In genomic region chr14:77613207-77613606, GRCh38 we compare ENCODE assay signal across 1 cellular context.
TF ChIP-seq lines count a peak whose summit lies in the region.

No MANE protein-coding gene starts in this region.

TF ChIP-seq in GM23338, 12 proteins besides CTCF, POLR2A, EP300 and RAD21 (continued from another document):
- TF ChIP-seq ZNF462 (CRISPR knock-in tag; IDR thresholded peaks at IDR 0.05) = no peak
- TF ChIP-seq EZH2 (IDR thresholded peaks at IDR 0.05; ENCODE audit: low read depth, unreplicated experiment) = no peak
- TF ChIP-seq NANOG (IDR thresholded peaks at IDR 0.05; ENCODE audit: borderline replicate concordance) = no peak
- TF ChIP-seq EZH2phosphoT487 (IDR thresholded peaks at IDR 0.05; ENCODE audit: unreplicated experiment) = no peak
- TF ChIP-seq POLR2AphosphoS5 (IDR thresholded peaks at IDR 0.05; ENCODE audit: low read depth) = no peak
- no peak for TF ChIP-seq ZNF331 (CRISPR knock-in tag; IDR thresholded peaks at IDR 0.05; ENCODE audit: low read depth)
- no peak for TF ChIP-seq JUNB (IDR thresholded peaks at IDR 0.05; ENCODE audit: unreplicated experiment)
- no peak for TF ChIP-seq ETS1 (IDR thresholded peaks at IDR 0.05)
- TF ChIP-seq ZNF114 (CRISPR knock-in tag; IDR thresholded peaks at IDR 0.05) = no peak
